In genomic region chr7:80318081-80318480, GRCh38 we compare ENCODE assay signal across 2 cellular contexts.
TF ChIP-seq lines count a peak whose summit lies in the region.

No MANE protein-coding gene starts in this region.

TF ChIP-seq in GM23338, 12 proteins besides CTCF, POLR2A, EP300 and RAD21 (continued from another document):
- TF ChIP-seq ZNF462 (CRISPR knock-in tag; IDR thresholded peaks at IDR 0.05) (no peak), REST (IDR thresholded peaks at IDR 0.05; ENCODE audit: unreplicated experiment) (no peak), STAT1 (IDR thresholded peaks at IDR 0.05; ENCODE audit: unreplicated experiment) (no peak), JUNB (IDR thresholded peaks at IDR 0.05; ENCODE audit: unreplicated experiment) (no peak), CREB1 (CRISPR knock-in tag; IDR thresholded peaks at IDR 0.05; ENCODE audit: low read depth) (no peak), EZH2 (IDR thresholded peaks at IDR 0.05; ENCODE audit: low read depth, unreplicated experiment) (no peak), EZH2phosphoT487 (IDR thresholded peaks at IDR 0.05; ENCODE audit: unreplicated experiment) (no peak), ZNF114 (CRISPR knock-in tag; IDR thresholded peaks at IDR 0.05) (no peak), NANOG (IDR thresholded peaks at IDR 0.05; ENCODE audit: borderline replicate concordance) (no peak), ETS1 (IDR thresholded peaks at IDR 0.05) (no peak), ZNF331 (CRISPR knock-in tag; IDR thresholded peaks at IDR 0.05; ENCODE audit: low read depth) (no peak)

TF ChIP-seq in WTC11, 78 proteins besides CTCF, POLR2A, EP300 and RAD21 (continued from another document):
- TF ChIP-seq ZNF263 (CRISPR knock-in tag; IDR thresholded peaks at IDR 0.05; ENCODE audit: low read depth) (no peak), ATF6 (CRISPR knock-in tag; IDR thresholded peaks at IDR 0.05) (no peak), ZNF317 (CRISPR knock-in tag; IDR thresholded peaks at IDR 0.05; ENCODE audit: borderline replicate concordance, low read depth) (no peak), NR3C1 (CRISPR knock-in tag; conservative IDR thresholded peaks at IDR 0.05; ENCODE audit: low read depth) (no peak), PREB (CRISPR knock-in tag; IDR thresholded peaks at IDR 0.05; ENCODE audit: borderline replicate concordance) (no peak), ELF4 (CRISPR knock-in tag; IDR thresholded peaks at IDR 0.05; ENCODE audit: low read depth) (no peak), RORB (CRISPR knock-in tag; IDR thresholded peaks at IDR 0.05) (no peak), ZNF138 (CRISPR knock-in tag; conservative IDR thresholded peaks at IDR 0.05) (no peak), CREM (CRISPR knock-in tag; IDR thresholded peaks at IDR 0.05) (no peak), NR1H2 (CRISPR knock-in tag; IDR thresholded peaks at IDR 0.05) (no peak), ZBTB43 (CRISPR knock-in tag; IDR thresholded peaks at IDR 0.05) (no peak)
TF ChIP-seq in WTC11: peak in this region for 0.
